ENCODE assay signal across 23 cellular contexts in genomic region chr9:136609160-136609475, GRCh38. TPM values are rescaled to one million over a fixed set of nuclear protein-coding genes. Genes with fewer than 3 reads are reported as not detected.
"Had no signal": no experiment of that assay in that cellular context is flagged by ENCODE, and none has a peak within 500 bp of the region (broad histone marks: within the 10 kb centered on the region; RNA-seq: fewer than 3 reads in every experiment).

No MANE protein-coding gene starts in this region.

- H3K36me3 ChIP-seq: colonic mucosa, gastrocnemius medialis, ovary, sigmoid colon, stomach, thyroid gland had no signal

- H3K9me3 ChIP-seq: colonic mucosa, gastrocnemius medialis, ovary, psoas muscle, sigmoid colon, stomach, thyroid gland had no signal

- ATAC-seq: esophagus mucosa; gastrocnemius medialis; naive thymus-derived CD4-positive, alpha-beta T cell; right cardiac atrium had no signal

- H3K4me1 ChIP-seq: gastrocnemius medialis had no signal

- H3K27me3 ChIP-seq: colonic mucosa, ovary, thyroid gland had no signal

- H3K27ac ChIP-seq: colonic mucosa, epithelial cell of prostate, gastrocnemius medialis, ovary, psoas muscle, sigmoid colon, stomach, thyroid gland had no signal

- H3K4me3 ChIP-seq: colonic mucosa, gastrocnemius medialis, lung, ovary, psoas muscle, sigmoid colon, stomach, thyroid gland had no signal

- FAIRE-seq: keratinocyte had no signal

- DNase-seq: colonic mucosa; effector CD8-positive, alpha-beta T cell; endodermal cell; foreskin fibroblast; gastrocnemius medialis; head of caudate nucleus; midbrain; naive thymus-derived CD4-positive, alpha-beta T cell; occipital lobe; ovary; posterior cingulate gyrus; psoas muscle; sigmoid colon; stimulated activated CD4-positive, alpha-beta T cell treated with anti-CD3 and anti-CD28 coated beads, Interleukin-2, amount 100 ng/mL, for 24 hours; stimulated activated CD4-positive, alpha-beta T cell treated with anti-CD3 and anti-CD28 coated beads, Interleukin-4, amount 100 ng/mL, for 4 hours; stimulated activated naive CD4-positive, alpha-beta T cell treated with Interleukin-2 at 50 U/mL for 16 hours; stomach; thyroid gland had no signal

RNA-seq across cellular contexts. Expression of gene EGFL7, which starts 53.6 kb away (rescaled TPM):
- polyA plus RNA-seq: naive thymus-derived CD4-positive, alpha-beta T cell had no signal
